32 cellular contexts compared by ENCODE assay signal in genomic region chr11:110828086-110828485, GRCh38.
"Had no signal": no experiment of that assay in that cellular context is flagged by ENCODE, and none has a peak within 500 bp of the region (broad histone marks: within the 10 kb centered on the region; RNA-seq: fewer than 3 reads in every experiment).

No MANE protein-coding gene starts in this region.

- H3K4me1 ChIP-seq: ascending aorta, gastrocnemius medialis, heart left ventricle had no signal

- H3K27me3 ChIP-seq: adrenal gland, ascending aorta, esophagus squamous epithelium, foreskin keratinocyte, gastrocnemius medialis had no signal

- DNase-seq: activated B cell treated with CpG ODN at 0.5 μM for 24 hours; activated CD4-positive, alpha-beta T cell treated with anti-CD3 and anti-CD28 coated beads for 48 hours; activated CD4-positive, alpha-beta T cell treated with anti-CD3 and anti-CD28 coated beads, Interleukin-2, amount 50 U/mL, for 1 hour; activated CD4-positive, alpha-beta T cell treated with anti-CD3 and anti-CD28 coated beads, Interleukin-2, amount 50 U/mL, for 48 hours; activated CD8-positive, alpha-beta memory T cell treated with anti-CD3 and anti-CD28 coated beads for 24 hours; activated CD8-positive, alpha-beta T cell treated with anti-CD3 and anti-CD28 coated beads for 36 hours; activated effector memory CD4-positive, alpha-beta T cell treated with Interleukin-2 at 50 U/mL for 16 hours; activated gamma-delta T cell treated with Interleukin-2 at 50 U/mL for 16 hours; activated naive CD4-positive, alpha-beta T cell treated with Interleukin-2 at 50 U/mL for 16 hours; activated naive CD8-positive, alpha-beta T cell treated with anti-CD3 and anti-CD28 coated beads for 36 hours; activated naive CD8-positive, alpha-beta T cell treated with anti-CD3 and anti-CD28 coated beads, Interleukin-2, amount 50 U/mL, for 24 hours; activated T-cell treated with anti-CD3 and anti-CD28 coated beads, Interleukin-2, amount 50 U/mL, for 4 hours; adrenal gland; caudate nucleus; cortex of kidney; dermis blood vessel endothelial cell; effector CD4-positive, alpha-beta T cell; effector memory CD8-positive, alpha-beta T cell; esophagus squamous epithelium; foreskin keratinocyte; gastrocnemius medialis; glutamatergic neuron; heart left ventricle; hypothalamus; T-helper 1 cell; T-helper 17 cell; T1000; WERI-Rb-1 had no signal

- ATAC-seq: activated CD4-positive, CD25-positive, alpha-beta regulatory T cell treated with anti-CD3 and anti-CD28 coated beads, Interleukin-2, amount 50 U/mL, for 24 hours; activated CD8-positive, alpha-beta T cell treated with anti-CD3 and anti-CD28 coated beads for 36 hours; activated naive CD8-positive, alpha-beta T cell treated with anti-CD3 and anti-CD28 coated beads, Interleukin-2, amount 50 U/mL, for 24 hours; activated T-cell treated with anti-CD3 and anti-CD28 coated beads, Interleukin-2, amount 50 U/mL, for 4 hours; activated T-helper 17 cell treated with anti-CD3 and anti-CD28 coated beads, Interleukin-2, amount 50 U/mL, for 72 hours; effector memory CD8-positive, alpha-beta T cell; foreskin keratinocyte; gastrocnemius medialis; heart left ventricle; T-helper 17 cell had no signal

- H3K4me3 ChIP-seq: adrenal gland, ascending aorta, esophagus squamous epithelium, gastrocnemius medialis, heart left ventricle had no signal

- H3K36me3 ChIP-seq: adrenal gland, ascending aorta, esophagus squamous epithelium, gastrocnemius medialis, heart left ventricle, WERI-Rb-1 had no signal

- H3K9me3 ChIP-seq: adrenal gland, ascending aorta, esophagus squamous epithelium, gastrocnemius medialis, heart left ventricle had no signal

- H3K27ac ChIP-seq: adrenal gland, ascending aorta, epithelial cell of prostate, esophagus squamous epithelium, foreskin keratinocyte, gastrocnemius medialis, heart left ventricle, WERI-Rb-1 had no signal
